ENCODE assay signal across 8 cellular contexts in the genomic region with DNA sequence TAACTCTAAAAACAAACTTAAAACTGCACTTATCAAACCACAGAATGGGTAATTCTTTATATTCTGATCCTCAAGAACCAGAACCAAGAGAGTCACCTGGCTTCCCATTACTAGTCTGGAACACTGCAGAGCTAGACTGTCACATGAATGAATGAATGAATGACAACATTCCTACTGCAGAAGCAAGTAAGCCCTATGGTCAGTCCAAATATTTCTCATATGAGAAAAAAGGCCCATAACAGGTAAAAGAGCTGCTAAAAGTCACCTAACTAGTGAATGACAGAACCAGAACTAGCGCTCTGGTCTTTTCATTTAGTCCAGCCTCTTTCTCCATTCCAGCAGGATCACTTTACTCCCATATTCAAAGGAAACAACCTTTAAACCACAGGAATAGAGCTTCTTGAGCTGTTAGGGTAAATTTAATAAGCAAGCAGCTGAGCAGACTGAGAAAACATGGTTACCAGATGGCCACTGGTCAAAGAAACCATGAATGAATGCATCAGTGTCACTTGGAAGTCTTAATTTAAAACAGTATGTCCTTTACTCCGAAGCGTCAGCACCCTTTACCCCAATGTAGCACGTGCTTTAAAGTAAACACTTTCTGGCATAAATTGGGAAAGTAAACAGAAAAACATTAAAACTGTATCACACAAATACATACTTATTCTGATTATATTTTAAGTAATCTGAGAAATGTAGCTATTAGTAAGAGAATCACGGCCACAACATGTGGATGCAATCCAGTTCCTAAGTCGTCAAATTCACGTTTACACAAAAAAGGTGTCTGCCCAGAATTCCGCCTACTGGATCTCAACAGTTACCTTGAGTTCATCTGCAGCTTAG. TPM values are rescaled to one million over a fixed set of nuclear protein-coding genes. Genes with fewer than 3 reads are reported as not detected.
DNase-seq lines count a peak whose midpoint lies in the region; ATAC-seq and TF ChIP-seq lines count a peak whose summit lies in the region.

No MANE protein-coding gene starts in this region.

- no peaks in the 10 kb centered on the region for H3K9me3 Mint-ChIP-seq in CD8-positive, alpha-beta memory T cell

- H2AFZ ChIP-seq in neuron (ENCODE audit: low read depth, low read length), result no peak overlapping the region

- intact Hi-C loops in prostate gland (cut with DNase I), result loop anchor here (2.0 kb wide), 1 partner anchor 311 kb away; no protein-coding TSS in a partner anchor

- H3K4me3 ChIP-seq in CD8-positive, alpha-beta memory T cell (ENCODE audit: low read length), result peak overlapping the region; percentile 66
- H3K4me3 ChIP-seq in NB4 (ENCODE audit: low read depth, low read length) (peak overlapping the region; percentile 86), endocrine pancreas (ENCODE audit: control insufficient read depth, insufficient read depth, low read length) (peak overlapping the region; percentile 71), neuron (ENCODE audit: low read length) (peak overlapping the region; percentile 83), prostate gland (peak overlapping the region in 1 of 2 donors; percentile 86)

- WGBS in prostate gland, result 69% methylated on average over 8 of the region's 8 CpGs

- no peak for ATAC-seq in HG03520 (IDR thresholded peaks at IDR 0.05; ENCODE audit: unreplicated experiment)
- ATAC-seq in GM18520 (IDR thresholded peaks at IDR 0.05; ENCODE audit: unreplicated experiment), result no peak

- peaks cover 4 to 8% of the 10 kb centered on the region in 2 donors for H3K27me3 Mint-ChIP-seq in CD8-positive, alpha-beta memory T cell

- TF ChIP-seq CTCF in NB4 (IDR thresholded peaks at IDR 0.05; ENCODE audit: low read depth, low read length) (no peak), prostate gland (IDR thresholded peaks at IDR 0.05) (no peak)

- H3K27ac Mint-ChIP-seq in CD8-positive, alpha-beta memory T cell, result peak overlapping the region in 6 of 8 donors; percentile 21 to 94 (median 74)

- TF ChIP-seq POLR2A in NB4 (IDR thresholded peaks at IDR 0.05; ENCODE audit: extremely low read depth, insufficient read length) (no peak), prostate gland (IDR thresholded peaks at IDR 0.05) (no peak)

- CTCF ChIA-PET in CD8-positive, alpha-beta memory T cell (lab: Charles Lee), result interaction anchor here (1.0 to 3.7 kb wide), 2 partner anchors 9 to 313 kb away, joined by 3 to 23 read pairs; no protein-coding TSS in a partner anchor

- H3K4me1 ChIP-seq in CD8-positive, alpha-beta memory T cell (ENCODE audit: insufficient read depth, low read length), result peaks cover 48% of the 10 kb centered on the region
- H3K4me1 ChIP-seq in endocrine pancreas (ENCODE audit: control insufficient read depth, insufficient read depth, low read length) (peaks cover 5% of the 10 kb centered on the region), neuron (ENCODE audit: insufficient read depth, low read length) (peaks cover 23% of the 10 kb centered on the region), prostate gland (replicated peaks) (no peaks in the 10 kb centered on the region)

- peaks cover 0 to 8% (median 2%) of the 10 kb centered on the region in 3 donors for H3K36me3 Mint-ChIP-seq in CD8-positive, alpha-beta memory T cell

- no peaks in the 10 kb centered on the region for H3K27me3 ChIP-seq in CD8-positive, alpha-beta memory T cell (ENCODE audit: insufficient read depth, low read length, poor library complexity, severe bottlenecking)
- no peaks in the 10 kb centered on the region for H3K27me3 ChIP-seq in endocrine pancreas (ENCODE audit: control insufficient read depth, insufficient read depth, low read length)
- H3K27me3 ChIP-seq in neuron (ENCODE audit: insufficient read depth, low read length), result peaks cover 6% of the 10 kb centered on the region
- no peaks in the 10 kb centered on the region for H3K27me3 ChIP-seq in prostate gland (replicated peaks; ENCODE audit: insufficient read depth)

- H3K27ac ChIP-seq in CD8-positive, alpha-beta memory T cell (ENCODE audit: low read depth, low read length), result no peak overlapping the region
- no peak overlapping the region for H3K27ac ChIP-seq in prostate gland

- H3K36me3 ChIP-seq in CD8-positive, alpha-beta memory T cell (ENCODE audit: insufficient read depth, low read length), result peaks cover 1% of the 10 kb centered on the region
- H3K36me3 ChIP-seq in endocrine pancreas (ENCODE audit: control insufficient read depth, insufficient read depth, low read length) (no peaks in the 10 kb centered on the region), neuron (ENCODE audit: insufficient read depth, low read length) (peaks cover under 1% of the 10 kb centered on the region), prostate gland (no peaks in the 10 kb centered on the region)

- POLR2A ChIA-PET in CD8-positive, alpha-beta memory T cell (lab: Charles Lee), result no interaction called here

- DNase-seq in CD8-positive, alpha-beta memory T cell, result no peak
- peak; percentile 20 for DNase-seq in NB4 (ENCODE audit: low read depth)
- DNase-seq in prostate gland (ENCODE audit: low spot score), result no peak
- DNase-seq in DMS79 (lab: John Stamatoyannopoulos, UW), result no peak

- peak overlapping the region; percentile 90 to 98 (median 92) for H3K4me3 Mint-ChIP-seq in CD8-positive, alpha-beta memory T cell

- H3K9ac ChIP-seq in endocrine pancreas (ENCODE audit: control insufficient read depth, insufficient read depth, low read length), result peak overlapping the region; percentile 62

- no peaks in the 10 kb centered on the region for H3K9me3 ChIP-seq in CD8-positive, alpha-beta memory T cell (ENCODE audit: low read length)
- H3K9me3 ChIP-seq in endocrine pancreas (ENCODE audit: control insufficient read depth, low read length) (no peaks in the 10 kb centered on the region), neuron (ENCODE audit: low read length) (no peaks in the 10 kb centered on the region), prostate gland (no peaks in the 10 kb centered on the region)

- H3K4me1 Mint-ChIP-seq in CD8-positive, alpha-beta memory T cell, result peaks cover 58 to 63% (median 62%) of the 10 kb centered on the region in 3 donors

RNA-seq across cellular contexts. Expression of gene PREP, which starts 1.4 kb away (rescaled TPM):
- 10 to 100 TPM; 49.9 to 50.0 TPM for total RNA-seq in CD8-positive, alpha-beta memory T cell
- 43.3 TPM for polyA plus RNA-seq in CD8-positive, alpha-beta memory T cell
- total RNA-seq in prostate gland, result 10 to 100 TPM in 1 of 2 donors, 1 to 10 TPM in 1; 8.9 to 54.5 TPM
